ENCODE assay signal across 8 cellular contexts in the genomic region with DNA sequence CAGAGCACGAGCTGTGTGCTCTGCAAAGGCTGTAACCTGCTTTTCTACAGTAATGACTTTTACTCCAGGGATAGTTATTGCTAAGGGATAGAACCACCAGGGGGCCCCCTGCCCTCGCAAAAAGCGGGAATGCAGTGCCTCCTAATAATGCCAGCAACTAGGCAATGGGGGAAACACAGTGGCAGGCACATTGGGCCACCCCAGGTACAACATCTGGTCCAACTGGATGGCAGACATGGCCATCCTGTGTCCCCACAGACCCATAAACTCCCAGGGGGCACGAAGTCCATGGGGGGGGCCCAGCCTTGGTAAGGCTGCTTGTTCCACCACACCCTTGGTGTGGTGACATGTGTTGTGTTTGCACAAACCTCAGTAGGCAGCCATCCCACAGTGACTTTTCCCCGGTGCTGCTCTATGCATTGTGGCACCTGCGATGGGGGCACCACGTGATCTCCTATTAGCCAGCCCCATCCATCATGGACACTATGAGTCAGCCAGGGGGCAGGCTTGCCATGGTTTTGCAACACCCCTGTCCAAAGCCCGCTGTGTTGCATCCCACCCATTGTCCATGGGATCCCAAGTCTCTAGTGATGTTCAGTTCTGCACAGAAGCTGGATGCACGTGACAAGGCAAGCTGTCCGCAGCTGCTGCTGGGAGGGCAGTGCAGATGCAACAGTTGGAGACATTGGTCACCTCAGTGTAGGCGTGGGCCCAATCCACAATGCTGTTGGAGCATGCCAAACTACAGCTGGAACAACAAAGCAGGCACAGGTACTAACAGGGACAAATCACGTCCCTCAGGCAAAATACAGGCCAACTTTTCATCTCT.
DNase-seq lines count a peak whose midpoint lies in the region; ATAC-seq, FAIRE-seq and TF ChIP-seq lines count a peak whose summit lies in the region.

No MANE protein-coding gene starts in this region.

- H3K4me2 ChIP-seq in A549 = no peak overlapping the region

- POLR2A ChIA-PET in A549 (lab: Yijun Ruan, JAX) = no interaction called here

- CTCF ChIA-PET in A549 (lab: Yijun Ruan, JAX) = interaction anchor here (0.6 to 3.9 kb wide), 25 partner anchors 8 to 728 kb away, joined by 3 to 28 read pairs (median 3); no protein-coding TSS in a partner anchor

- no peak overlapping the region for H3K27ac Mint-ChIP-seq in activated T-helper 2 cell treated with anti-CD3 and anti-CD28 coated beads, Interferon-gamma antibody, Interleukin-2, Interleukin-4, amounts not matched to agents 10 μg/mL and 5 μg/mL and 100 μg/mL, durations not matched to agents 14 hours and 24 hours and 36 hours
- peak overlapping the region; percentile 42 for H3K27ac Mint-ChIP-seq in stimulated activated naive CD8-positive, alpha-beta T cell treated with anti-CD3 and anti-CD28 coated beads, Interleukin-15, Interleukin-2, amounts not matched to agents 100 ng/mL and 50 ng/mL, for 24 hours

- TF ChIP-seq POLR2A in A549 (IDR thresholded peaks at IDR 0.05; ENCODE audit: low read length) = no peak

- WGBS in A549 (ENCODE audit: missing lambda C conversion rate) = 56% methylated on average over 10 of the region's 12 CpGs

- no peaks in the 10 kb centered on the region for H3K9me3 ChIP-seq in A549

- peaks cover 7% of the 10 kb centered on the region; the same call in 1 of the 3 replicates for H3K4me1 ChIP-seq in A549

- peaks cover 17% of the 10 kb centered on the region for H3K4me1 Mint-ChIP-seq in activated T-helper 2 cell treated with anti-CD3 and anti-CD28 coated beads, Interferon-gamma antibody, Interleukin-2, Interleukin-4, amounts not matched to agents 10 μg/mL and 5 μg/mL and 100 μg/mL, durations not matched to agents 14 hours and 24 hours and 36 hours (ENCODE audit: low read depth)
- peaks cover 22% of the 10 kb centered on the region for H3K4me1 Mint-ChIP-seq in stimulated activated naive CD8-positive, alpha-beta T cell treated with anti-CD3 and anti-CD28 coated beads, Interleukin-15, Interleukin-2, amounts not matched to agents 100 ng/mL and 50 ng/mL, for 24 hours (ENCODE audit: low read depth)

- no peak for FAIRE-seq in A549 (lab: Jason Lieb, UNC)

- peak; percentile 80 to 93 for TF ChIP-seq RAD21 in A549 (conservative IDR thresholded peaks at IDR 0.05 in 1 of 2, IDR thresholded peaks at IDR 0.05 in 1 of 2)

- H3K36me3 Mint-ChIP-seq in activated T-helper 2 cell treated with anti-CD3 and anti-CD28 coated beads, Interferon-gamma antibody, Interleukin-2, Interleukin-4, amounts not matched to agents 10 μg/mL and 5 μg/mL and 100 μg/mL, durations not matched to agents 14 hours and 24 hours and 36 hours (ENCODE audit: low read depth) = no peaks in the 10 kb centered on the region
- no peaks in the 10 kb centered on the region for H3K36me3 Mint-ChIP-seq in stimulated activated naive CD8-positive, alpha-beta T cell treated with anti-CD3 and anti-CD28 coated beads, Interleukin-15, Interleukin-2, amounts not matched to agents 100 ng/mL and 50 ng/mL, for 24 hours (ENCODE audit: low read depth)

- no peak overlapping the region for H3K4me3 ChIP-seq in A549

- TF ChIP-seq CTCF in A549 (IDR thresholded peaks at IDR 0.05) = peak; percentile 63

- H3K4me3 Mint-ChIP-seq in activated T-helper 2 cell treated with anti-CD3 and anti-CD28 coated beads, Interferon-gamma antibody, Interleukin-2, Interleukin-4, amounts not matched to agents 10 μg/mL and 5 μg/mL and 100 μg/mL, durations not matched to agents 14 hours and 24 hours and 36 hours (ENCODE audit: low read depth) = no peak overlapping the region
- no peak overlapping the region for H3K4me3 Mint-ChIP-seq in stimulated activated naive CD8-positive, alpha-beta T cell treated with anti-CD3 and anti-CD28 coated beads, Interleukin-15, Interleukin-2, amounts not matched to agents 100 ng/mL and 50 ng/mL, for 24 hours

- no peak for TF ChIP-seq EP300 in A549 (IDR thresholded peaks at IDR 0.05)

- peaks cover 3% of the 10 kb centered on the region for H3K9me3 Mint-ChIP-seq in activated T-helper 2 cell treated with anti-CD3 and anti-CD28 coated beads, Interferon-gamma antibody, Interleukin-2, Interleukin-4, amounts not matched to agents 10 μg/mL and 5 μg/mL and 100 μg/mL, durations not matched to agents 14 hours and 24 hours and 36 hours
- no peaks in the 10 kb centered on the region for H3K9me3 Mint-ChIP-seq in stimulated activated naive CD8-positive, alpha-beta T cell treated with anti-CD3 and anti-CD28 coated beads, Interleukin-15, Interleukin-2, amounts not matched to agents 100 ng/mL and 50 ng/mL, for 24 hours

- ATAC-seq in A549 (peak; percentile 85 to 91), HG03175 (IDR thresholded peaks at IDR 0.05; ENCODE audit: unreplicated experiment) (no peak)

- intact Hi-C loops in activated T-helper 2 cell treated with anti-CD3 and anti-CD28 coated beads, Interferon-gamma antibody, Interleukin-2, Interleukin-4, amounts not matched to agents 10 μg/mL and 5 μg/mL and 100 μg/mL, durations not matched to agents 14 hours and 24 hours and 36 hours (cut with micrococcal nuclease) = loop anchor here (10.0 kb wide), 1 partner anchor 881 kb away; no protein-coding TSS in a partner anchor

- no peak overlapping the region for H3K27ac ChIP-seq in A549

- DNase-seq in A549 (ENCODE audit: low read depth in 1 of 2, low spot score in 1 of 2) (peak; percentile 28 to 38), ELR (ENCODE audit: low read depth) (peak; percentile 72), NCI-H1694 treated with DMSO at 0.1 percent for 48 hours (lab: John Stamatoyannopoulos, UW) (peak; percentile 18), iPS-NIHi11 (ENCODE audit: low spot score) (peak; percentile 72), amniotic stem cell (lab: John Stamatoyannopoulos, UW) (no peak)
- DNase-seq in activated T-helper 2 cell treated with anti-CD3 and anti-CD28 coated beads, Interferon-gamma antibody, Interleukin-2, Interleukin-4, amounts not matched to agents 10 μg/mL and 5 μg/mL and 100 μg/mL, durations not matched to agents 14 hours and 24 hours and 36 hours (ENCODE audit: low spot score) = peak; percentile 24

- H3K27me3 Mint-ChIP-seq in activated T-helper 2 cell treated with anti-CD3 and anti-CD28 coated beads, Interferon-gamma antibody, Interleukin-2, Interleukin-4, amounts not matched to agents 10 μg/mL and 5 μg/mL and 100 μg/mL, durations not matched to agents 14 hours and 24 hours and 36 hours (ENCODE audit: low read depth) = no peaks in the 10 kb centered on the region
- H3K27me3 Mint-ChIP-seq in stimulated activated naive CD8-positive, alpha-beta T cell treated with anti-CD3 and anti-CD28 coated beads, Interleukin-15, Interleukin-2, amounts not matched to agents 100 ng/mL and 50 ng/mL, for 24 hours = no peaks in the 10 kb centered on the region

TF ChIP-seq in A549, 52 proteins besides CTCF, POLR2A, EP300 and RAD21:
- TF ChIP-seq SMC3 (IDR thresholded peaks at IDR 0.05) (peak; percentile 72), FOSB (CRISPR knock-in tag; IDR thresholded peaks at IDR 0.05) (no peak)
